In genomic region chr16:796296-797119, GRCh38 we compare ENCODE assay signal across 18 cellular contexts. TPM values are rescaled to one million over a fixed set of nuclear protein-coding genes. Genes with fewer than 3 reads are reported as not detected.
A peak's percentile ranks its signal among the peaks of the same experiment; 100 is the strongest.
DNase-seq lines count a peak whose midpoint lies in the region; ATAC-seq, FAIRE-seq and TF ChIP-seq lines count a peak whose summit lies in the region.
"Had no signal": no experiment of that assay in that cellular context is flagged by ENCODE, and none has a peak within 500 bp of the region (broad histone marks: within the 10 kb centered on the region; RNA-seq: fewer than 3 reads in every experiment).

No MANE protein-coding gene starts in this region.

- peak overlapping the region; percentile 78 for H3K27ac ChIP-seq in C4-2B
- H3K27ac ChIP-seq in PC-3 (ENCODE audit: low read length) = no peak overlapping the region
- no peak overlapping the region for H3K27ac ChIP-seq in H1 (ENCODE audit: low read depth, low read length)
- H3K27ac ChIP-seq: BLaER1 treated with 17β-estradiol and CSF1 and Interleukin-3, amounts not matched to agents 10 nM and 100 nM had no signal

- H3K4me2 ChIP-seq in PC-3 (ENCODE audit: low read length) (peak overlapping the region; percentile 66; the same call in 1 of the 2 replicates), H1 (ENCODE audit: insufficient read depth in 1 of 2, low read depth in 2 of 2, low read length in 2 of 2) (no peak overlapping the region)
- H3K4me2 ChIP-seq: BLaER1 treated with 17β-estradiol and CSF1 and Interleukin-3, amounts not matched to agents 10 nM and 100 nM had no signal

- H2BK20ac ChIP-seq in H1 (ENCODE audit: low read length) = no peak overlapping the region

- TF ChIP-seq CTCF in C4-2B (conservative IDR thresholded peaks at IDR 0.05) (no peak), PC-3 (conservative IDR thresholded peaks at IDR 0.05; ENCODE audit: low read depth, low read length) (no peak), H1 (IDR thresholded peaks at IDR 0.05; ENCODE audit: control extremely low read depth in 1 of 3, insufficient read depth in 1 of 3, low read depth in 1 of 3, low read length in 3 of 3) (no peak)

- H3K79me2 ChIP-seq in PC-3 (ENCODE audit: low read length) (no peaks in the 10 kb centered on the region), H1 (ENCODE audit: control insufficient read depth in 1 of 2, insufficient read depth in 2 of 2, low read length in 2 of 2) (no peaks in the 10 kb centered on the region)

- H3K4me3 ChIP-seq in PC-3 (ENCODE audit: low read length) (no peak overlapping the region), H1 (ENCODE audit: extremely low read depth in 1 of 4, insufficient read depth in 2 of 4, low read depth in 3 of 4, low read length in 4 of 4) (no peak overlapping the region)
- H3K4me3 ChIP-seq: BLaER1 treated with 17β-estradiol and CSF1 and Interleukin-3, amounts not matched to agents 10 nM and 100 nM had no signal

- no peak overlapping the region for H3K18ac ChIP-seq in H1 (ENCODE audit: extremely low read depth, low read length)

- H4K5ac ChIP-seq in H1 (ENCODE audit: insufficient read length, low read depth, low read length) = no peak overlapping the region

- no peak for FAIRE-seq in H1 (lab: Jason Lieb, UNC)
- FAIRE-seq: D721Med, G401.6, GM12892, GM19239, H54 had no signal

- intact Hi-C loops in PC-3 (cut with micrococcal nuclease) = no loop called here

- H3K4ac ChIP-seq in H1 (replicated peaks; ENCODE audit: insufficient read length, low read depth, low read length) = no peak overlapping the region

- no peaks in the 10 kb centered on the region for H3F3A ChIP-seq in PC-3 (ENCODE audit: low read length, unreplicated experiment)

- CTCF ChIA-PET in PC-3 (lab: Charles Lee) (interaction anchor here (1.1 kb wide), 1 partner anchor 84 kb away, joined by 4 read pairs; no protein-coding TSS in a partner anchor), H1 (lab: Charles Lee; ENCODE audit: partially characterized antibody) (interaction anchor here (0.8 to 2.8 kb wide), 4 partner anchors 8 to 258 kb away, joined by 3 to 11 read pairs (median 4); no protein-coding TSS in a partner anchor)

- H3K23ac ChIP-seq in H1 (ENCODE audit: insufficient read length) = no peak overlapping the region

- no peak overlapping the region for H2BK5ac ChIP-seq in H1 (ENCODE audit: low read depth, low read length)

- H3K4me1 ChIP-seq in PC-3 (ENCODE audit: insufficient read depth, low read length) = peaks cover 12% of the 10 kb centered on the region
- H3K4me1 ChIP-seq in H1 (replicated peaks in 1 of 4; ENCODE audit: control insufficient read depth in 3 of 4, insufficient read depth in 4 of 4, low read length in 3 of 4) = peaks cover 0 to 17% (median 3%) of the 10 kb centered on the region in 4 experiments; a peak in 4 of 7 replicates

- no peak overlapping the region for H4K91ac ChIP-seq in H1 (replicated peaks; ENCODE audit: insufficient read length, low read length)

- no peak for TF ChIP-seq POLR2A in H1 (IDR thresholded peaks at IDR 0.05; ENCODE audit: control extremely low read depth in 1 of 2, low read depth in 2 of 2, low read length in 2 of 2)

- no peak overlapping the region for H2BK120ac ChIP-seq in H1 (replicated peaks; ENCODE audit: low read depth, low read length)

- 91% methylated on average over 23 of the region's 38 CpGs; no CpG with 5 or more reads in 1 of the 2 experiments for WGBS in H1 (ENCODE audit: extremely low coverage in 1 of 2, insufficient coverage in 1 of 2, insufficient read length in 1 of 2, insufficient replicate concordance in 2 of 2, low coverage in 1 of 2, low lambda C conversion rate in 2 of 2, missing lambda C conversion rate in 1 of 2), 2 experiments

- no peak overlapping the region for H3K14ac ChIP-seq in H1 (ENCODE audit: insufficient read length)

- no peak overlapping the region for H2BK15ac ChIP-seq in H1 (ENCODE audit: low read length)

- H4K20me1 ChIP-seq in PC-3 (ENCODE audit: low read length) = no peaks in the 10 kb centered on the region
- peaks cover 4 to 20% of the 10 kb centered on the region in 2 experiments for H4K20me1 ChIP-seq in H1 (replicated peaks in 1 of 2; ENCODE audit: control insufficient read depth in 1 of 2, insufficient read depth in 2 of 2, low read length in 2 of 2)

- no peaks in the 10 kb centered on the region for H3K36me3 ChIP-seq in PC-3 (ENCODE audit: low read depth, low read length)
- peaks cover under 1 to 44% (median 3%) of the 10 kb centered on the region in 4 experiments; a peak in 6 of 8 replicates for H3K36me3 ChIP-seq in H1 (ENCODE audit: control insufficient read depth in 2 of 4, insufficient read depth in 4 of 4, low read length in 3 of 4)

- TF ChIP-seq RAD21 in H1 (IDR thresholded peaks at IDR 0.05 in 1 of 2, conservative IDR thresholded peaks at IDR 0.05 in 1 of 2; ENCODE audit: low read depth in 2 of 2, low read length in 2 of 2) = no peak

- TF ChIP-seq EP300 in H1 (IDR thresholded peaks at IDR 0.05; ENCODE audit: borderline replicate concordance in 1 of 2, low read depth in 2 of 2, low read length in 2 of 2) = no peak

- H3K9me3 ChIP-seq in PC-3 (ENCODE audit: low read length) = no peaks in the 10 kb centered on the region
- no peaks in the 10 kb centered on the region for H3K9me3 ChIP-seq in H1 (ENCODE audit: insufficient read depth in 2 of 2, low read depth in 1 of 2, low read length in 1 of 2)
- H3K9me3 ChIP-seq: BLaER1 treated with 17β-estradiol and CSF1 and Interleukin-3, amounts not matched to agents 10 nM and 100 nM had no signal

- peaks cover 3% of the 10 kb centered on the region; the same call in 1 of the 2 replicates for H3K23me2 ChIP-seq in H1 (ENCODE audit: low read depth, low read length)

- peak overlapping the region; percentile 28; the same call in 1 of the 2 replicates for H4K8ac ChIP-seq in H1 (ENCODE audit: extremely low read depth, insufficient read depth, low read length)

- ATAC-seq in PC-3 (no peak), HG03095 (IDR thresholded peaks at IDR 0.05; ENCODE audit: unreplicated experiment) (no peak)

- H3K9ac ChIP-seq in PC-3 (ENCODE audit: low read length) (no peak overlapping the region), H1 (replicated peaks in 1 of 4; ENCODE audit: extremely low read depth in 1 of 4, low read depth in 3 of 4, low read length in 3 of 4) (no peak overlapping the region)
- H3K9ac ChIP-seq: BLaER1 treated with 17β-estradiol and CSF1 and Interleukin-3, amounts not matched to agents 10 nM and 100 nM had no signal

- H2BK12ac ChIP-seq in H1 (ENCODE audit: low read depth, low read length) = no peak overlapping the region

- H3K27me3 ChIP-seq in PC-3 (ENCODE audit: low read length) (no peaks in the 10 kb centered on the region), H1 (replicated peaks in 1 of 4; ENCODE audit: control insufficient read depth in 3 of 4, extremely low read depth in 1 of 4, insufficient read depth in 3 of 4, low read length in 3 of 4) (peaks cover 0 to 9% (median 3%) of the 10 kb centered on the region in 4 experiments; a peak in 5 of 7 replicates)

- no peak overlapping the region for H2AFZ ChIP-seq in PC-3 (ENCODE audit: low read length)
- H2AFZ ChIP-seq in H1 (ENCODE audit: low read length) = no peak overlapping the region

- H2AK5ac ChIP-seq in H1 (ENCODE audit: low read depth, low read length) = no peak overlapping the region

- H3K56ac ChIP-seq in H1 (replicated peaks; ENCODE audit: insufficient read length, low read depth, low read length) = no peak overlapping the region

- no peaks in the 10 kb centered on the region for H3K9me2 ChIP-seq in PC-3 (replicated peaks; ENCODE audit: low read length)

- POLR2A ChIA-PET in PC-3 (lab: Charles Lee; ENCODE audit: unreplicated experiment) = no interaction called here
- POLR2A ChIA-PET in H1 (lab: Charles Lee; ENCODE audit: partially characterized antibody) = interaction anchor here (0.9 to 1.8 kb wide), 7 partner anchors 8 to 121 kb away, joined by 3 to 6 read pairs (median 5); partner anchors contain the start of genes ANTKMT, CHTF18, RHBDL1 and RPUSD1

- no peak for DNase-seq in PC-3
- no peak for DNase-seq in H1 (ENCODE audit: low read depth in 1 of 2, low spot score in 2 of 2)
- no peak for DNase-seq in SKM-1 treated with dmso at 0.1 percent for 144 hours (lab: John Stamatoyannopoulos, UW; ENCODE audit: unreplicated experiment)
- no peak for DNase-seq in HCEC 1CT
- DNase-seq: ACHN; CD4-positive, alpha-beta T cell; DMS153; DMS79 treated with DMSO at 0.1 percent for 48 hours; EL had no signal

- 0 out of 2 replicates have a peak, but pooled peaks cover 3% of the 10 kb centered on the region for H3K79me1 ChIP-seq in H1 (ENCODE audit: low read depth, low read length)

- BruUV-seq in PC-3 (replicated peaks; lab: Mats Ljungman, UMichigan) = no TSS peak

RNA-seq across cellular contexts. Expression of gene GNG13, which starts 4.0 kb away (rescaled TPM):
- not detected in 2 replicates for total RNA-seq in PC-3 (2014; rRNA removed)
- total RNA-seq in H1 (2021; fragmentation: NEBNext Ultra II Directional; extraction: Animal tissue kit (Norgen Biotek cat#: 25700)) = not detected in 2 replicates
- polyA plus RNA-seq in H1 (2011; rRNA removed) = not detected in 2 replicates
- polyA plus RNA-seq in H1 (2011; cell fraction: cytosol; rRNA removed) = not detected
- polyA plus RNA-seq in H1 (2011; cell fraction: nucleus; rRNA removed) = 0.11 TPM
- 0.59 to 1.3 TPM (median 0.96 TPM) in 4 replicates for polyA plus RNA-seq in H1 (2012, experiment 1 of 2)
- polyA plus RNA-seq in H1 (2012, experiment 2 of 2) = 0.49 TPM
- polyA plus RNA-seq in H1 (2013, experiment 1 of 2) = 0.34 TPM
- polyA plus RNA-seq in H1 (2013, experiment 2 of 2) = 0.39 TPM
- polyA minus RNA-seq in H1 (2011; rRNA and poly(A)+ RNA removed) = not detected in 2 replicates
- not detected for polyA minus RNA-seq in H1 (2011; cell fraction: cytosol; rRNA and poly(A)+ RNA removed)
- not detected for polyA minus RNA-seq in H1 (2011; cell fraction: nucleus; rRNA and poly(A)+ RNA removed)
- total RNA-seq: CD4-positive, alpha-beta T cell; HT1080 had no signal

RNA-seq across cellular contexts. Expression of gene CHTF18, which starts 8.1 kb away (rescaled TPM):
- 79.0 and 107 TPM in 2 replicates for total RNA-seq in PC-3 (2014; rRNA removed)
- total RNA-seq in H1 (2021; fragmentation: NEBNext Ultra II Directional; extraction: Animal tissue kit (Norgen Biotek cat#: 25700)) = 98.3 and 104 TPM in 2 replicates
- 75.3 and 156 TPM in 2 replicates for polyA plus RNA-seq in H1 (2011; rRNA removed)
- polyA plus RNA-seq in H1 (2011; cell fraction: cytosol; rRNA removed) = 87.5 TPM
- 592 TPM for polyA plus RNA-seq in H1 (2011; cell fraction: nucleus; rRNA removed)
- polyA plus RNA-seq in H1 (2012, experiment 1 of 2) = 72.1 to 113 TPM (median 103 TPM) in 4 replicates
- 43.8 TPM for polyA plus RNA-seq in H1 (2012, experiment 2 of 2)
- polyA plus RNA-seq in H1 (2013, experiment 1 of 2) = 70.5 TPM
- 59.1 TPM for polyA plus RNA-seq in H1 (2013, experiment 2 of 2)
- polyA minus RNA-seq in H1 (2011; rRNA and poly(A)+ RNA removed) = 18.1 and 20.4 TPM in 2 replicates
- 26.9 TPM for polyA minus RNA-seq in H1 (2011; cell fraction: cytosol; rRNA and poly(A)+ RNA removed)
- 90.8 TPM for polyA minus RNA-seq in H1 (2011; cell fraction: nucleus; rRNA and poly(A)+ RNA removed)

RNA-seq across cellular contexts. Expression of gene RPUSD1, which starts 8.3 kb away (rescaled TPM):
- 72.6 and 93.7 TPM in 2 replicates for total RNA-seq in PC-3 (2014; rRNA removed)
- 32.2 and 32.7 TPM in 2 replicates for total RNA-seq in H1 (2021; fragmentation: NEBNext Ultra II Directional; extraction: Animal tissue kit (Norgen Biotek cat#: 25700))
- polyA plus RNA-seq in H1 (2011; rRNA removed) = 61.8 and 81.8 TPM in 2 replicates
- polyA plus RNA-seq in H1 (2011; cell fraction: cytosol; rRNA removed) = 45.2 TPM
- 71.6 TPM for polyA plus RNA-seq in H1 (2011; cell fraction: nucleus; rRNA removed)
- 17.8 to 34.1 TPM (median 33.0 TPM) in 4 replicates for polyA plus RNA-seq in H1 (2012, experiment 1 of 2)
- 35.0 TPM for polyA plus RNA-seq in H1 (2012, experiment 2 of 2)
- 24.4 TPM for polyA plus RNA-seq in H1 (2013, experiment 1 of 2)
- polyA plus RNA-seq in H1 (2013, experiment 2 of 2) = 24.6 TPM
- polyA minus RNA-seq in H1 (2011; rRNA and poly(A)+ RNA removed) = 13.4 and 17.4 TPM in 2 replicates
- polyA minus RNA-seq in H1 (2011; cell fraction: cytosol; rRNA and poly(A)+ RNA removed) = 23.9 TPM
- polyA minus RNA-seq in H1 (2011; cell fraction: nucleus; rRNA and poly(A)+ RNA removed) = 42.1 TPM

RNA-seq across cellular contexts. Expression of gene MSLN, which starts 36.0 kb away (rescaled TPM):
- 0.73 and 4.7 TPM in 2 replicates for total RNA-seq in PC-3 (2014; rRNA removed)
- 0.28 TPM in 1 of 2 replicates, not detected in the other for total RNA-seq in H1 (2021; fragmentation: NEBNext Ultra II Directional; extraction: Animal tissue kit (Norgen Biotek cat#: 25700))
- polyA plus RNA-seq in H1 (2011; rRNA removed) = 0.31 and 0.50 TPM in 2 replicates
- 0.37 TPM for polyA plus RNA-seq in H1 (2011; cell fraction: cytosol; rRNA removed)
- polyA plus RNA-seq in H1 (2011; cell fraction: nucleus; rRNA removed) = 1.5 TPM
- polyA plus RNA-seq in H1 (2012, experiment 1 of 2) = 0.24 to 0.56 TPM (median 0.29 TPM) in 3 of 4 replicates, not detected in the other
- 0.18 TPM for polyA plus RNA-seq in H1 (2012, experiment 2 of 2)
- polyA plus RNA-seq in H1 (2013, experiment 1 of 2) = 0.51 TPM
- 0.18 TPM for polyA plus RNA-seq in H1 (2013, experiment 2 of 2)
- polyA minus RNA-seq in H1 (2011; rRNA and poly(A)+ RNA removed) = 0.44 TPM in 1 of 2 replicates, not detected in the other
- polyA minus RNA-seq in H1 (2011; cell fraction: cytosol; rRNA and poly(A)+ RNA removed) = 1.9 TPM
- 1.6 TPM for polyA minus RNA-seq in H1 (2011; cell fraction: nucleus; rRNA and poly(A)+ RNA removed)
- total RNA-seq: CD4-positive, alpha-beta T cell; HT1080 had no signal

RNA-seq across cellular contexts. Expression of gene CIAO3, which starts 55.7 kb away (rescaled TPM):
- total RNA-seq in PC-3 (2014; rRNA removed) = 46.1 and 62.5 TPM in 2 replicates
- 20.4 and 21.0 TPM in 2 replicates for total RNA-seq in H1 (2021; fragmentation: NEBNext Ultra II Directional; extraction: Animal tissue kit (Norgen Biotek cat#: 25700))
- polyA plus RNA-seq in H1 (2011; rRNA removed) = 20.0 and 29.6 TPM in 2 replicates
- 22.4 TPM for polyA plus RNA-seq in H1 (2011; cell fraction: cytosol; rRNA removed)
- 97.6 TPM for polyA plus RNA-seq in H1 (2011; cell fraction: nucleus; rRNA removed)
- 14.5 to 22.5 TPM (median 20.0 TPM) in 4 replicates for polyA plus RNA-seq in H1 (2012, experiment 1 of 2)
- 20.5 TPM for polyA plus RNA-seq in H1 (2012, experiment 2 of 2)
- polyA plus RNA-seq in H1 (2013, experiment 1 of 2) = 10.8 TPM
- polyA plus RNA-seq in H1 (2013, experiment 2 of 2) = 10.0 TPM
- polyA minus RNA-seq in H1 (2011; rRNA and poly(A)+ RNA removed) = 17.6 and 21.1 TPM in 2 replicates
- 21.1 TPM for polyA minus RNA-seq in H1 (2011; cell fraction: cytosol; rRNA and poly(A)+ RNA removed)
- 52.8 TPM for polyA minus RNA-seq in H1 (2011; cell fraction: nucleus; rRNA and poly(A)+ RNA removed)
